ENCODE assay signal across 12 cellular contexts in the genomic region with DNA sequence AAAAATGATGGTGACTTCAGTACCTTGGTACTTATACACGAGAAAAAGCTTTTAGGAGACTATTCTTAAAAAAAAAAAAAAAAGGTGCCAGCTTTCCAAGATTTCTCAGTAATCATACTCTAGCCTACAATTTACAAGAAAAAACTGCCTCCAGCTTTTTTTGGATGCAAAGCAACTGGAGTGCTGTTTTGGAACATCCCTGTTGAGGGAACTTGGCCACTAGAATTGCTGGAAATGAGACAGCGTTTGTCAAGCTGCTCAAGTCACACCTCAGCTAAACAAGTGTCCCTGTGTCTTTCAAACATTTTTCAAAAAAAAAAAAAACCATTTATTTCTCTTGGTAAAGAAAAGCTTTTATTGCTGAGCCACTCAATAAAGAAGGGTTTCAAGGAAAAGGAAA.
A peak's percentile ranks its signal among the peaks of the same experiment; 100 is the strongest.
DNase-seq lines count a peak whose midpoint lies in the region; ATAC-seq and TF ChIP-seq lines count a peak whose summit lies in the region.
"Had no signal": no experiment of that assay in that cellular context is flagged by ENCODE, and none has a peak within 500 bp of the region (broad histone marks: within the 10 kb centered on the region; RNA-seq: fewer than 3 reads in every experiment).

No MANE protein-coding gene starts in this region.

- no peaks in the 10 kb centered on the region for H3K27me3 ChIP-seq in ascending aorta
- no peaks in the 10 kb centered on the region for H3K27me3 ChIP-seq in right atrium auricular region

- H3K27ac ChIP-seq in ascending aorta (peak overlapping the region; percentile 25 to 53), right atrium auricular region (no peak overlapping the region)
- H3K27ac ChIP-seq: C4-2B had no signal

- DNase-seq in ascending aorta (ENCODE audit: low spot score in 2 of 2), result no peak
- DNase-seq in globus pallidus (ENCODE audit: low spot score), result peak; percentile 26
- DNase-seq in midbrain (lab: John Stamatoyannopoulos, UW), result peak; percentile 10
- no peak for DNase-seq in sciatic nerve (ENCODE audit: low spot score)
- no peak for DNase-seq in right atrium auricular region (ENCODE audit: low spot score)
- DNase-seq in GOT3 (lab: John Stamatoyannopoulos, UW), result no peak
- DNase-seq: Caco-2; CD4-positive, alpha-beta T cell had no signal

- intact Hi-C loops in ascending aorta (cut with DNase I) (loop anchor here (1.0 to 5.0 kb wide), 2 partner anchors 41 to 63 kb away; no protein-coding TSS in a partner anchor), sciatic nerve (cut with DNase I) (no loop called here)

- H3K4me1 ChIP-seq in ascending aorta (peaks cover 0 to 4% of the 10 kb centered on the region in 2 donors), right atrium auricular region (no peaks in the 10 kb centered on the region)
- H3K4me1 ChIP-seq: HAP-1 had no signal

- ATAC-seq in sciatic nerve (peak; percentile 70), GM19324 (IDR thresholded peaks at IDR 0.05; ENCODE audit: low FRiP score, unreplicated experiment) (no peak), HG02840 (IDR thresholded peaks at IDR 0.05; ENCODE audit: low FRiP score, unreplicated experiment) (no peak)

- H3K9me3 ChIP-seq in ascending aorta (no peaks in the 10 kb centered on the region), right atrium auricular region (no peaks in the 10 kb centered on the region)
- H3K9me3 ChIP-seq: Caco-2, HAP-1 had no signal

- TF ChIP-seq CTCF in ascending aorta (IDR thresholded peaks at IDR 0.05), result no peak
- TF ChIP-seq CTCF in right atrium auricular region (IDR thresholded peaks at IDR 0.05), result no peak

- peak overlapping the region in 1 of 2 donors; percentile 37 for H3K4me3 ChIP-seq in ascending aorta
- H3K4me3 ChIP-seq in right atrium auricular region, result no peak overlapping the region
- H3K4me3 ChIP-seq: HAP-1 had no signal

- H3K36me3 ChIP-seq in ascending aorta (no peaks in the 10 kb centered on the region), right atrium auricular region (no peaks in the 10 kb centered on the region)
- H3K36me3 ChIP-seq: HAP-1 had no signal

Comparison
In these comparisons a context has a peak if more than half of its experiments do, and no peak if none do; other contexts are left out.
1. DNase-seq: peak in globus pallidus (single experiment) and midbrain (single experiment); none in ascending aorta (0 of 2), sciatic nerve (single experiment), right atrium auricular region (single experiment) and GOT3 (single experiment).
2. H3K27ac ChIP-seq: peak in ascending aorta (2 of 2); none in right atrium auricular region (0 of 2).